Comparison of ENCODE assay signal across 30 cellular contexts in the genomic region with DNA sequence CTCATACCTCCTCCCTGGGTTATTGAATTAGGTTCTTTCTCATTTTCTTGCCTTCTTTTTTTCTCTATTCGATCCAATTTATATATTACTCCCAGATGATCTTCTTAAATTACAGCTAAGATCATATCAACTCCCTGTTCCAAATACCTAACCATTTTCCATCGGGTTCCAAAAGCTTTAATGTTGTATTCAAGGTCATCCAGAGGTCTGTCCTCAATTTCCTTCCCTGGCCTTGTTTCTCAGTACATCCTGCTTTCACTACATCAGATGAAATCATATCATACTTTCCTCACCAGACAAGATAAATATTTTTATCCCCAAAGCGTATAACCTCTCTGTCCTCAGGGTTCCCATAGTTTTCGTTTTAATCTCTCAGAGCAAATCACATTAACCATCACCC. TPM values are rescaled to one million over a fixed set of nuclear protein-coding genes. Genes with fewer than 3 reads are reported as not detected.
"Had no signal": no experiment of that assay in that cellular context is flagged by ENCODE, and none has a peak within 500 bp of the region (broad histone marks: within the 10 kb centered on the region; RNA-seq: fewer than 3 reads in every experiment).

No MANE protein-coding gene starts in this region.

- H3K36me3 Mint-ChIP-seq: activated naive CD4-positive, alpha-beta T cell treated with anti-CD3 and anti-CD28 coated beads, Interleukin-2, amount 10 ng/mL, durations not matched to agents 7 days and 5 days; activated naive CD4-positive, alpha-beta T cell treated with anti-CD3 and anti-CD28 coated beads, Interleukin-2, amount 50 U/mL, for 72 hours; activated naive CD8-positive, alpha-beta T cell treated with anti-CD3 and anti-CD28 coated beads, Interleukin-2, amount 10 ng/mL, durations not matched to agents 7 days and 5 days had no signal

- H3K36me3 ChIP-seq: brain microvascular endothelial cell, esophagus muscularis mucosa, gastrocnemius medialis, heart left ventricle, WERI-Rb-1 had no signal

- H3K27ac ChIP-seq: brain microvascular endothelial cell, coronary artery, dorsolateral prefrontal cortex, esophagus muscularis mucosa, foreskin keratinocyte, heart left ventricle, WERI-Rb-1 had no signal

- H3K27me3 Mint-ChIP-seq: activated B cell treated with CpG ODN at 0.5 μM for 24 hours; activated naive CD4-positive, alpha-beta T cell treated with anti-CD3 and anti-CD28 coated beads, Interleukin-2, amount 10 ng/mL, durations not matched to agents 7 days and 5 days; activated naive CD8-positive, alpha-beta T cell treated with anti-CD3 and anti-CD28 coated beads, Interleukin-2, amount 10 ng/mL, durations not matched to agents 7 days and 5 days had no signal

- H3K4me3 ChIP-seq: coronary artery, dorsolateral prefrontal cortex, esophagus muscularis mucosa, gastrocnemius medialis, heart left ventricle had no signal

- H3K4me3 Mint-ChIP-seq: activated B cell treated with CpG ODN at 0.5 μM for 24 hours; activated CD8-positive, alpha-beta T cell treated with anti-CD3 and anti-CD28 coated beads for 36 hours; activated naive CD4-positive, alpha-beta T cell treated with anti-CD3 and anti-CD28 coated beads, Interleukin-2, amount 10 ng/mL, durations not matched to agents 7 days and 5 days; activated naive CD8-positive, alpha-beta T cell treated with anti-CD3 and anti-CD28 coated beads, Interleukin-2, amount 10 ng/mL, durations not matched to agents 7 days and 5 days; central memory CD8-positive, alpha-beta T cell; dendritic cell treated with granulocyte-macrophage colony-stimulating factor and Interleukin-4, amounts not matched to agents 40 ng/mL and 50 ng/mL, for 4 days; effector memory CD8-positive, alpha-beta T cell; T-helper 17 cell; T-helper 2 cell treated with Interferon-gamma antibody and Interleukin-4, amounts not matched to agents 5 μg/mL and 100 μg/mL, for 36 hours had no signal

- H3K4me1 ChIP-seq: esophagus muscularis mucosa, foreskin keratinocyte, gastrocnemius medialis, heart left ventricle had no signal

- H3K4me1 Mint-ChIP-seq: activated B cell treated with CpG ODN at 0.5 μM for 24 hours; activated naive CD4-positive, alpha-beta T cell treated with anti-CD3 and anti-CD28 coated beads, Interleukin-2, amount 10 ng/mL, durations not matched to agents 7 days and 5 days; activated naive CD8-positive, alpha-beta T cell treated with anti-CD3 and anti-CD28 coated beads, Interleukin-2, amount 10 ng/mL, durations not matched to agents 7 days and 5 days; central memory CD8-positive, alpha-beta T cell; T-helper 17 cell had no signal

- H3K27me3 ChIP-seq: brain microvascular endothelial cell, foreskin keratinocyte, gastrocnemius medialis had no signal

- H3K9me3 ChIP-seq: esophagus muscularis mucosa, gastrocnemius medialis, heart left ventricle had no signal

- DNase-seq: activated B cell treated with CpG ODN at 0.5 μM for 24 hours; activated CD4-positive, alpha-beta T cell treated with anti-CD3 and anti-CD28 coated beads for 48 hours; activated CD4-positive, alpha-beta T cell treated with anti-CD3 and anti-CD28 coated beads, Interleukin-2, amount 50 U/mL, for 1 hour; activated CD4-positive, alpha-beta T cell treated with anti-CD3 and anti-CD28 coated beads, Interleukin-2, amount 50 U/mL, for 48 hours; activated CD8-positive, alpha-beta memory T cell treated with anti-CD3 and anti-CD28 coated beads for 24 hours; activated CD8-positive, alpha-beta T cell treated with anti-CD3 and anti-CD28 coated beads for 36 hours; activated gamma-delta T cell; activated naive CD4-positive, alpha-beta T cell; activated naive CD4-positive, alpha-beta T cell treated with anti-CD3 and anti-CD28 coated beads, Interleukin-2, amount 10 ng/mL, durations not matched to agents 7 days and 5 days; activated naive CD8-positive, alpha-beta T cell treated with anti-CD3 and anti-CD28 coated beads, Interleukin-2, amount 10 ng/mL, durations not matched to agents 7 days and 5 days; activated T-cell treated with anti-CD3 and anti-CD28 coated beads, Interleukin-2, amount 50 U/mL, for 48 hours; brain microvascular endothelial cell; dorsolateral prefrontal cortex; effector memory CD8-positive, alpha-beta T cell; erythroblast; foreskin keratinocyte; gastrocnemius medialis; glutamatergic neuron; heart left ventricle; T-helper 1 cell; T-helper 17 cell; T1000; WERI-Rb-1 had no signal

- H3K9me3 Mint-ChIP-seq: activated B cell treated with CpG ODN at 0.5 μM for 24 hours; activated CD8-positive, alpha-beta T cell treated with anti-CD3 and anti-CD28 coated beads for 36 hours; activated naive CD4-positive, alpha-beta T cell treated with anti-CD3 and anti-CD28 coated beads, Interleukin-2, amount 10 ng/mL, durations not matched to agents 7 days and 5 days; activated naive CD4-positive, alpha-beta T cell treated with anti-CD3 and anti-CD28 coated beads, Interleukin-2, amount 50 U/mL, for 72 hours; activated naive CD8-positive, alpha-beta T cell treated with anti-CD3 and anti-CD28 coated beads, Interleukin-2, amount 10 ng/mL, durations not matched to agents 7 days and 5 days; central memory CD8-positive, alpha-beta T cell; dendritic cell treated with granulocyte-macrophage colony-stimulating factor and Interleukin-4, amounts not matched to agents 40 ng/mL and 50 ng/mL, for 4 days; effector memory CD8-positive, alpha-beta T cell; T-helper 2 cell treated with Interferon-gamma antibody and Interleukin-4, amounts not matched to agents 5 μg/mL and 100 μg/mL, for 36 hours had no signal

- H3K27ac Mint-ChIP-seq: activated B cell treated with CpG ODN at 0.5 μM for 24 hours; activated CD8-positive, alpha-beta T cell treated with anti-CD3 and anti-CD28 coated beads for 36 hours; activated naive CD4-positive, alpha-beta T cell treated with anti-CD3 and anti-CD28 coated beads, Interleukin-2, amount 10 ng/mL, durations not matched to agents 7 days and 5 days; activated naive CD4-positive, alpha-beta T cell treated with anti-CD3 and anti-CD28 coated beads, Interleukin-2, amount 50 U/mL, for 72 hours; activated naive CD8-positive, alpha-beta T cell treated with anti-CD3 and anti-CD28 coated beads, Interleukin-2, amount 10 ng/mL, durations not matched to agents 7 days and 5 days; dendritic cell treated with granulocyte-macrophage colony-stimulating factor and Interleukin-4, amounts not matched to agents 40 ng/mL and 50 ng/mL, for 4 days; effector memory CD8-positive, alpha-beta T cell; T-helper 17 cell; T-helper 2 cell treated with Interferon-gamma antibody and Interleukin-4, amounts not matched to agents 5 μg/mL and 100 μg/mL, for 36 hours had no signal

- ATAC-seq: activated CD4-positive, CD25-positive, alpha-beta regulatory T cell treated with anti-CD3 and anti-CD28 coated beads, Interleukin-2, amount 50 U/mL, for 24 hours; activated CD8-positive, alpha-beta T cell treated with anti-CD3 and anti-CD28 coated beads for 36 hours; activated naive CD4-positive, alpha-beta T cell treated with anti-CD3 and anti-CD28 coated beads, Interleukin-2, amount 50 U/mL, for 72 hours; effector memory CD8-positive, alpha-beta T cell; foreskin keratinocyte; heart left ventricle; T-helper 17 cell had no signal

RNA-seq across cellular contexts. Expression of gene GREB1L, which starts 36.3 kb away (rescaled TPM):
- total RNA-seq: activated B cell treated with CpG ODN at 0.5 μM for 24 hours; activated CD8-positive, alpha-beta T cell treated with anti-CD3 and anti-CD28 coated beads for 36 hours; activated naive CD4-positive, alpha-beta T cell treated with anti-CD3 and anti-CD28 coated beads, Interleukin-2, amount 50 U/mL, for 72 hours; activated naive CD8-positive, alpha-beta T cell treated with anti-CD3 and anti-CD28 coated beads, Interleukin-2, amount 10 ng/mL, durations not matched to agents 7 days and 5 days; T-helper 17 cell had no signal
